Comparison of ENCODE assay signal across 23 cellular contexts in genomic region chr2:67337903-67338302, GRCh38. TPM values are rescaled to one million over a fixed set of nuclear protein-coding genes. Genes with fewer than 3 reads are reported as not detected.
DNase-seq lines count a peak whose midpoint lies in the region; ATAC-seq, FAIRE-seq and TF ChIP-seq lines count a peak whose summit lies in the region.
"Had no signal": no experiment of that assay in that cellular context is flagged by ENCODE, and none has a peak within 500 bp of the region (broad histone marks: within the 10 kb centered on the region; RNA-seq: fewer than 3 reads in every experiment).

No MANE protein-coding gene starts in this region.

- H3K23me2 ChIP-seq in H1 (ENCODE audit: low read depth, low read length) = no peaks in the 10 kb centered on the region

- H3K9me3 ChIP-seq in HepG2 (ENCODE audit: low read length) (no peaks in the 10 kb centered on the region), right lobe of liver (no peaks in the 10 kb centered on the region), HUES64 (ENCODE audit: insufficient read depth, low read depth, low read length) (no peaks in the 10 kb centered on the region), H1 (ENCODE audit: insufficient read depth in 2 of 2, low read depth in 1 of 2, low read length in 1 of 2) (no peaks in the 10 kb centered on the region)
- H3K9me3 ChIP-seq: BLaER1 treated with 17β-estradiol and CSF1 and Interleukin-3, amounts not matched to agents 10 nM and 100 nM; Caco-2 had no signal

- no peaks in the 10 kb centered on the region for H3K36me3 ChIP-seq in HepG2 (replicated peaks in 1 of 2; ENCODE audit: control insufficient read depth in 1 of 2, insufficient read depth in 2 of 2, low read length in 2 of 2)
- no peaks in the 10 kb centered on the region for H3K36me3 ChIP-seq in right lobe of liver
- H3K36me3 ChIP-seq in HUES64 (ENCODE audit: insufficient read depth, low read length) = peaks cover 34% of the 10 kb centered on the region
- peaks cover 7 to 45% (median 28%) of the 10 kb centered on the region in 4 experiments; a peak in 7 of 8 replicates for H3K36me3 ChIP-seq in H1 (ENCODE audit: control insufficient read depth in 2 of 4, insufficient read depth in 4 of 4, low read length in 3 of 4)
- H3K36me3 ChIP-seq in mesendoderm (ENCODE audit: control insufficient read depth, insufficient read depth, low read length) = no peaks in the 10 kb centered on the region
- H3K36me3 ChIP-seq: BLaER1 treated with 17β-estradiol and CSF1 and Interleukin-3, amounts not matched to agents 10 nM and 100 nM had no signal

- H4K20me1 ChIP-seq in HepG2 (ENCODE audit: insufficient read depth, low read length) (no peaks in the 10 kb centered on the region), H1 (replicated peaks in 1 of 2; ENCODE audit: control insufficient read depth in 1 of 2, insufficient read depth in 2 of 2, low read length in 2 of 2) (peaks cover 1 to 2% of the 10 kb centered on the region in 2 experiments)
- H4K20me1 ChIP-seq: BLaER1 treated with 17β-estradiol and CSF1 and Interleukin-3, amounts not matched to agents 10 nM and 100 nM had no signal

- CTCF ChIA-PET in HepG2 (lab: Yijun Ruan, JAX; ENCODE audit: low intra/inter-chr PET ratio, low total read pairs) (no interaction called here), H1 (lab: Charles Lee; ENCODE audit: partially characterized antibody) (interaction anchor here (1.0 kb wide), 1 partner anchor 21 kb away, joined by 6 read pairs; no protein-coding TSS in a partner anchor)

- DNase-seq in HepG2 (ENCODE audit: low spot score) = no peak
- DNase-seq in right lobe of liver = no peak
- no peak for DNase-seq in H1 (ENCODE audit: low read depth in 1 of 2, low spot score in 2 of 2)
- peak; percentile 40 for DNase-seq in mesendoderm
- DNase-seq in cortex of kidney (lab: John Stamatoyannopoulos, UW) = no peak
- DNase-seq: AML-193; Caco-2; Calu3; CD4-positive, alpha-beta T cell; CD8-positive, alpha-beta T cell; DMS79 treated with DMSO at 0.1 percent for 48 hours; GF-D8 had no signal

- H2BK5ac ChIP-seq in H1 (ENCODE audit: low read depth, low read length) (no peak overlapping the region), mesendoderm (ENCODE audit: low read length) (no peak overlapping the region)

- H2AK5ac ChIP-seq in H1 (ENCODE audit: low read depth, low read length) (no peak overlapping the region), mesendoderm (ENCODE audit: low read length) (no peak overlapping the region)

- TF ChIP-seq CTCF in HepG2 (CRISPR knock-in tag; IDR thresholded peaks at IDR 0.05) = no peak
- TF ChIP-seq CTCF in right lobe of liver (IDR thresholded peaks at IDR 0.05) = no peak
- TF ChIP-seq CTCF in H1 (IDR thresholded peaks at IDR 0.05; ENCODE audit: control extremely low read depth in 1 of 3, insufficient read depth in 1 of 3, low read depth in 1 of 3, low read length in 3 of 3) = peak in 2 of 3 experiments; percentile 8 to 12; a peak in 1 of 4 replicates

- ATAC-seq in HepG2 (no peak), right lobe of liver (no peak), GM21825 (IDR thresholded peaks at IDR 0.05; ENCODE audit: unreplicated experiment) (no peak), GM21390 (IDR thresholded peaks at IDR 0.05; ENCODE audit: unreplicated experiment) (no peak)
- ATAC-seq: A549; CD8-positive, alpha-beta T cell had no signal

- H3K23ac ChIP-seq in H1 (ENCODE audit: insufficient read length) = no peak overlapping the region
- H3K23ac ChIP-seq in mesendoderm (ENCODE audit: low read length) = no peak overlapping the region

- H3K4me3 ChIP-seq in HepG2 (replicated peaks in 1 of 3; ENCODE audit: insufficient read depth in 1 of 3, low read depth in 2 of 3, low read length in 3 of 3) (no peak overlapping the region), right lobe of liver (no peak overlapping the region), HUES64 (ENCODE audit: low read length) (no peak overlapping the region), H1 (ENCODE audit: extremely low read depth in 1 of 4, insufficient read depth in 2 of 4, low read depth in 3 of 4, low read length in 4 of 4) (peak overlapping the region in 1 of 4 experiments; percentile 45; a peak in 2 of 8 replicates), mesendoderm (ENCODE audit: low read length) (no peak overlapping the region)
- H3K4me3 ChIP-seq: A549; BLaER1 treated with 17β-estradiol and CSF1 and Interleukin-3, amounts not matched to agents 10 nM and 100 nM had no signal

- H4K8ac ChIP-seq in H1 (ENCODE audit: extremely low read depth, insufficient read depth, low read length) = no peak overlapping the region
- no peak overlapping the region for H4K8ac ChIP-seq in mesendoderm (ENCODE audit: low read depth, low read length)

- H4K91ac ChIP-seq in H1 (replicated peaks; ENCODE audit: insufficient read length, low read length) = no peak overlapping the region

- 46% methylated on average over 2 of the region's 2 CpGs for WGBS in HepG2 (ENCODE audit: low lambda C conversion rate)
- WGBS in right lobe of liver (ENCODE audit: insufficient coverage, low coverage, low lambda C conversion rate, missing lambda C conversion rate) = 85% methylated on average over 2 of the region's 2 CpGs
- 97% methylated on average over 2 of the region's 2 CpGs for WGBS in HUES64
- WGBS in H1 (ENCODE audit: extremely low coverage in 1 of 2, insufficient coverage in 1 of 2, insufficient read length in 1 of 2, insufficient replicate concordance in 2 of 2, low coverage in 1 of 2, low lambda C conversion rate in 2 of 2, missing lambda C conversion rate in 1 of 2), 2 experiments = 90% methylated on average over 2 of the region's 2 CpGs; no CpG with 5 or more reads in 1 of the 2 experiments
- no CpG with 5 or more reads among the region's 2 CpGs for WGBS in mesendoderm (ENCODE audit: extremely low coverage, insufficient coverage, low lambda C conversion rate)

- TF ChIP-seq POLR2A in HepG2 (IDR thresholded peaks at IDR 0.05; ENCODE audit: insufficient read depth in 1 of 2, low read depth in 2 of 2, low read length in 2 of 2) = no peak
- TF ChIP-seq POLR2A in right lobe of liver (IDR thresholded peaks at IDR 0.05) = no peak
- peak in 1 of 2 experiments; percentile 20; a peak in 1 of 3 replicates for TF ChIP-seq POLR2A in H1 (IDR thresholded peaks at IDR 0.05; ENCODE audit: control extremely low read depth in 1 of 2, low read depth in 2 of 2, low read length in 2 of 2)

- H3K4me2 ChIP-seq in HepG2 (ENCODE audit: low read depth, low read length) (no peak overlapping the region), H1 (ENCODE audit: insufficient read depth in 1 of 2, low read depth in 2 of 2, low read length in 2 of 2) (peak overlapping the region in 1 of 2 experiments; percentile 46; a peak in 3 of 4 replicates), mesendoderm (ENCODE audit: low read length) (no peak overlapping the region)
- H3K4me2 ChIP-seq: A549; BLaER1 treated with 17β-estradiol and CSF1 and Interleukin-3, amounts not matched to agents 10 nM and 100 nM had no signal

- H3K9ac ChIP-seq in HepG2 (ENCODE audit: insufficient read depth, low read depth, low read length) = no peak overlapping the region
- H3K9ac ChIP-seq in HUES64 (ENCODE audit: low read depth, low read length) = no peak overlapping the region
- no peak overlapping the region for H3K9ac ChIP-seq in H1 (replicated peaks in 1 of 4; ENCODE audit: extremely low read depth in 1 of 4, low read depth in 3 of 4, low read length in 3 of 4)
- no peak overlapping the region for H3K9ac ChIP-seq in mesendoderm (ENCODE audit: low read length)
- H3K9ac ChIP-seq: BLaER1 treated with 17β-estradiol and CSF1 and Interleukin-3, amounts not matched to agents 10 nM and 100 nM had no signal

- H2BK15ac ChIP-seq in H1 (ENCODE audit: low read length) (no peak overlapping the region), mesendoderm (replicated peaks; ENCODE audit: low read depth) (no peak overlapping the region)

- H3K18ac ChIP-seq in H1 (ENCODE audit: extremely low read depth, low read length) (no peak overlapping the region), mesendoderm (ENCODE audit: low read length) (peak overlapping the region; percentile 75)

- TF ChIP-seq EP300 in HepG2 (IDR thresholded peaks at IDR 0.05; ENCODE audit: low read depth in 2 of 2, low read length in 2 of 2) (no peak), HepG2 (CRISPR knock-in tag; IDR thresholded peaks at IDR 0.05; ENCODE audit: borderline replicate concordance) (no peak), H1 (IDR thresholded peaks at IDR 0.05; ENCODE audit: borderline replicate concordance in 1 of 2, low read depth in 2 of 2, low read length in 2 of 2) (no peak)

- H3K56ac ChIP-seq in H1 (replicated peaks; ENCODE audit: insufficient read length, low read depth, low read length) = no peak overlapping the region
- no peak overlapping the region for H3K56ac ChIP-seq in mesendoderm (ENCODE audit: low read length)

- H4K5ac ChIP-seq in H1 (ENCODE audit: insufficient read length, low read depth, low read length) = peak overlapping the region; percentile 28
- no peak overlapping the region for H4K5ac ChIP-seq in mesendoderm (ENCODE audit: low read length)

- H3K4ac ChIP-seq in H1 (replicated peaks; ENCODE audit: insufficient read length, low read depth, low read length) (no peak overlapping the region), mesendoderm (ENCODE audit: low read depth, low read length) (no peak overlapping the region)

- H3K14ac ChIP-seq in H1 (ENCODE audit: insufficient read length) = no peak overlapping the region

- peak; percentile 15 for FAIRE-seq in HepG2 (lab: Jason Lieb, UNC)
- no peak for FAIRE-seq in H1 (lab: Jason Lieb, UNC)
- FAIRE-seq: A549, D721Med, G401.6, GM12891, GM19239 had no signal

- H2AFZ ChIP-seq in HepG2 (ENCODE audit: low read length) (no peak overlapping the region), H1 (ENCODE audit: low read length) (no peak overlapping the region)

- TF ChIP-seq RAD21 in HepG2 (CRISPR knock-in tag; IDR thresholded peaks at IDR 0.05) (no peak), H1 (IDR thresholded peaks at IDR 0.05 in 1 of 2, conservative IDR thresholded peaks at IDR 0.05 in 1 of 2; ENCODE audit: low read depth in 2 of 2, low read length in 2 of 2) (no peak; a peak in 1 of 4 replicates)

- H3K79me2 ChIP-seq in HepG2 (ENCODE audit: insufficient read depth, low read length) = no peaks in the 10 kb centered on the region
- peaks cover 0 to 15% of the 10 kb centered on the region in 2 experiments; a peak in 2 of 4 replicates for H3K79me2 ChIP-seq in H1 (ENCODE audit: control insufficient read depth in 1 of 2, insufficient read depth in 2 of 2, low read length in 2 of 2)
- H3K79me2 ChIP-seq in mesendoderm (ENCODE audit: control insufficient read depth, insufficient read depth, low read length) = no peaks in the 10 kb centered on the region

- H3K27me3 ChIP-seq in HepG2 (ENCODE audit: control insufficient read depth in 1 of 2, insufficient read depth in 2 of 2, low read length in 2 of 2) = no peaks in the 10 kb centered on the region; a peak in 1 of 5 replicates
- no peaks in the 10 kb centered on the region for H3K27me3 ChIP-seq in right lobe of liver
- no peaks in the 10 kb centered on the region for H3K27me3 ChIP-seq in HUES64 (ENCODE audit: insufficient read depth, low read length)
- H3K27me3 ChIP-seq in H1 (replicated peaks in 1 of 4; ENCODE audit: control insufficient read depth in 3 of 4, extremely low read depth in 1 of 4, insufficient read depth in 3 of 4, low read length in 3 of 4) = no peaks in the 10 kb centered on the region
- H3K27me3 ChIP-seq in mesendoderm (ENCODE audit: insufficient read depth, low read length, poor library complexity) = no peaks in the 10 kb centered on the region
- H3K27me3 ChIP-seq: BLaER1 treated with 17β-estradiol and CSF1 and Interleukin-3, amounts not matched to agents 10 nM and 100 nM had no signal

- BruUV-seq in HepG2 (replicated peaks; lab: Mats Ljungman, UMichigan) = no TSS peak

- intact Hi-C loops in HepG2 (cut with micrococcal nuclease; ENCODE audit: unreplicated experiment) = no loop called here
- intact Hi-C loops in right lobe of liver (cut with DNase I) = no loop called here

- H3K4me1 ChIP-seq in HepG2 (ENCODE audit: insufficient read depth, low read length) (no peaks in the 10 kb centered on the region), right lobe of liver (no peaks in the 10 kb centered on the region), HUES64 (ENCODE audit: insufficient read depth, low read length) (peaks cover 9% of the 10 kb centered on the region; the same call in 1 of the 2 replicates), H1 (replicated peaks in 1 of 4; ENCODE audit: control insufficient read depth in 3 of 4, insufficient read depth in 4 of 4, low read length in 3 of 4) (peaks cover 0 to 4% (median 1%) of the 10 kb centered on the region in 4 experiments; a peak in 4 of 7 replicates), mesendoderm (ENCODE audit: control insufficient read depth, low read depth, low read length) (peaks cover 2% of the 10 kb centered on the region)
- H3K4me1 ChIP-seq: A549; BLaER1 treated with 17β-estradiol and CSF1 and Interleukin-3, amounts not matched to agents 10 nM and 100 nM; Caco-2 had no signal

- H3K27ac ChIP-seq in HepG2 (ENCODE audit: extremely low read length, insufficient read depth, low read length) = no peak overlapping the region
- no peak overlapping the region for H3K27ac ChIP-seq in right lobe of liver
- H3K27ac ChIP-seq in HUES64 (ENCODE audit: low read depth, low read length) = peak overlapping the region; percentile 0; the same call in 1 of the 2 replicates
- H3K27ac ChIP-seq in H1 (ENCODE audit: low read depth, low read length) = no peak overlapping the region
- no peak overlapping the region for H3K27ac ChIP-seq in mesendoderm (ENCODE audit: low read depth, low read length)
- H3K27ac ChIP-seq: 22Rv1; A549; BLaER1 treated with 17β-estradiol and CSF1 and Interleukin-3, amounts not matched to agents 10 nM and 100 nM; C4-2B had no signal

- no peak overlapping the region for H2BK20ac ChIP-seq in H1 (ENCODE audit: low read length)

- H3K79me1 ChIP-seq in H1 (ENCODE audit: low read depth, low read length) = no peaks in the 10 kb centered on the region
- no peaks in the 10 kb centered on the region for H3K79me1 ChIP-seq in mesendoderm (ENCODE audit: low read length)

- H2BK120ac ChIP-seq in H1 (replicated peaks; ENCODE audit: low read depth, low read length) = no peak overlapping the region
- no peak overlapping the region for H2BK120ac ChIP-seq in mesendoderm (ENCODE audit: low read depth, low read length)

- in situ Hi-C loops in HepG2 (cut with HindIII; ENCODE audit: extremely low pct_ligation_motif_present, low pct_unique_long_range_greater_than_20kb) = no loop called here

- POLR2A ChIA-PET in HepG2 (lab: Yijun Ruan, JAX) = no interaction called here
- POLR2A ChIA-PET in H1 (lab: Charles Lee; ENCODE audit: partially characterized antibody) = interaction anchor here (1.0 to 2.6 kb wide), 10 partner anchors 9 to 313 kb away, joined by 3 to 12 read pairs (median 4); no protein-coding TSS in a partner anchor

- H2BK12ac ChIP-seq in H1 (ENCODE audit: low read depth, low read length) = no peak overlapping the region

RNA-seq across cellular contexts. Expression of gene ETAA1, which starts 59.2 kb away (rescaled TPM):
- total RNA-seq in HepG2 (2016; rRNA removed; fragmentation: Illumina TruSeq; extraction: Trizol) (16.2 and 20.7 TPM in 2 replicates), right lobe of liver (1 to 10 TPM; 2.8 to 8.0 (median 5.0) TPM)
- total RNA-seq in HepG2 (2016; cell fraction: cytosol; rRNA removed; fragmentation: Illumina TruSeq; extraction: Trizol; ENCODE audit: low read depth) = 3.1 and 3.3 TPM in 2 replicates
- 16.0 and 19.3 TPM in 2 replicates for total RNA-seq in HepG2 (2016; cell fraction: insoluble cytoplasmic fraction; rRNA removed; fragmentation: Illumina TruSeq; extraction: Trizol)
- 10.2 and 11.6 TPM in 2 replicates for total RNA-seq in HepG2 (2016; cell fraction: membrane; rRNA removed; fragmentation: Illumina TruSeq; extraction: Trizol)
- total RNA-seq in HepG2 (2016; cell fraction: nucleus; rRNA removed; fragmentation: Illumina TruSeq; extraction: Trizol) = 24.3 and 25.2 TPM in 2 replicates
- polyA plus RNA-seq in HepG2 (2011; rRNA removed) (8.1 and 9.1 TPM in 2 replicates), H1 (2011; rRNA removed) (3.2 and 5.9 TPM in 2 replicates)
- 2.8 and 4.6 TPM in 2 replicates for polyA plus RNA-seq in HepG2 (2011; cell fraction: cytosol; rRNA removed)
- polyA plus RNA-seq in HepG2 (2011; cell fraction: nucleus; rRNA removed) = 8.5 and 11.9 TPM in 2 replicates
- 8.3 and 12.7 TPM in 2 replicates for polyA plus RNA-seq in HepG2 (2012)
- 2.2 and 2.4 TPM in 2 replicates for polyA plus RNA-seq in HepG2 (2016; cell fraction: cytosol; fragmentation: Illumina TruSeq; extraction: Trizol; ENCODE audit: low read depth)
- 18.9 TPM in 2 replicates for polyA plus RNA-seq in HepG2 (2016; cell fraction: insoluble cytoplasmic fraction; fragmentation: Illumina TruSeq; extraction: Trizol; ENCODE audit: low read depth)
- polyA plus RNA-seq in HepG2 (2016; cell fraction: membrane; fragmentation: Illumina TruSeq; extraction: Trizol; ENCODE audit: low read depth) = 5.1 and 5.7 TPM in 2 replicates
- 33.2 and 36.9 TPM in 2 replicates for polyA plus RNA-seq in HepG2 (2016; cell fraction: nucleus; fragmentation: Illumina TruSeq; extraction: Trizol; ENCODE audit: insufficient read depth, low read depth)
- 1.9 and 3.6 TPM in 2 replicates for polyA minus RNA-seq in HepG2 (2011; rRNA and poly(A)+ RNA removed; ENCODE audit: low replicate concordance)
- polyA minus RNA-seq in HepG2 (2011; cell fraction: cytosol; rRNA and poly(A)+ RNA removed) = 6.2 and 7.2 TPM in 2 replicates
- polyA minus RNA-seq in HepG2 (2011; cell fraction: nucleus; rRNA and poly(A)+ RNA removed) = 44.2 and 53.8 TPM in 2 replicates
- 18.5 TPM for polyA plus RNA-seq in HUES64 (2013, experiment 1 of 2)
- 20.2 TPM for polyA plus RNA-seq in HUES64 (2013, experiment 2 of 2)
- 24.8 and 27.1 TPM in 2 replicates for total RNA-seq in H1 (2021; fragmentation: NEBNext Ultra II Directional; extraction: Animal tissue kit (Norgen Biotek cat#: 25700))
- polyA plus RNA-seq in H1 (2011; cell fraction: cytosol; rRNA removed) = 10.5 TPM
- 3.1 TPM for polyA plus RNA-seq in H1 (2011; cell fraction: nucleus; rRNA removed)
- polyA plus RNA-seq in H1 (2012, experiment 1 of 2) = 6.7 to 14.7 TPM (median 8.1 TPM) in 4 replicates
- 1.5 TPM for polyA plus RNA-seq in H1 (2012, experiment 2 of 2)
- polyA plus RNA-seq in H1 (2013, experiment 1 of 2) = 19.5 TPM
- polyA plus RNA-seq in H1 (2013, experiment 2 of 2) = 18.2 TPM
- 10.8 and 15.7 TPM in 2 replicates for polyA minus RNA-seq in H1 (2011; rRNA and poly(A)+ RNA removed)
- 12.3 TPM for polyA minus RNA-seq in H1 (2011; cell fraction: cytosol; rRNA and poly(A)+ RNA removed)
- 36.8 TPM for polyA minus RNA-seq in H1 (2011; cell fraction: nucleus; rRNA and poly(A)+ RNA removed)
- polyA plus RNA-seq in mesendoderm (2013, experiment 1 of 2) = 16.2 TPM
- 16.4 TPM for polyA plus RNA-seq in mesendoderm (2013, experiment 2 of 2)

Comparison
In these comparisons a context has a peak if more than half of its experiments do, and no peak if none do; other contexts are left out.
1. CTCF ChIP-seq: peak in H1 (2 of 3); none in HepG2 (single experiment) and right lobe of liver (0 of 4).
2. Of the 41 proteins assayed by ChIP-seq in both HepG2 and H1: peak only in HepG2: none; only in H1: CTCF and POLR2AphosphoS5; in both: none; in neither: 38; mixed calls (peak in some experiments, not most) for 1.